In genomic region chr4:110675406-110675805, GRCh38 we compare ENCODE assay signal across 25 cellular contexts. TPM values are rescaled to one million over a fixed set of nuclear protein-coding genes. Genes with fewer than 3 reads are reported as not detected.
"Had no signal": no experiment of that assay in that cellular context is flagged by ENCODE, and none has a peak within 500 bp of the region (broad histone marks: within the 10 kb centered on the region; RNA-seq: fewer than 3 reads in every experiment).

No MANE protein-coding gene starts in this region.

- H3K27me3 ChIP-seq: colonic mucosa, gastrocnemius medialis, left lung had no signal

- H3K27ac Mint-ChIP-seq: dendritic cell treated with granulocyte-macrophage colony-stimulating factor and Interleukin-4, amounts not matched to agents 40 ng/mL and 50 ng/mL, for 4 days had no signal

- H3K9me3 Mint-ChIP-seq: dendritic cell treated with granulocyte-macrophage colony-stimulating factor and Interleukin-4, amounts not matched to agents 40 ng/mL and 50 ng/mL, for 4 days had no signal

- H3K9me3 ChIP-seq: colonic mucosa, esophagus squamous epithelium, gastrocnemius medialis, heart right ventricle, left lung, lower lobe of right lung had no signal

- H3K4me1 ChIP-seq: colonic mucosa, esophagus squamous epithelium, gastrocnemius medialis, heart right ventricle, left lung, lower lobe of right lung had no signal

- H3K4me3 ChIP-seq: colonic mucosa, esophagus squamous epithelium, gastrocnemius medialis, heart right ventricle, left lung, lower lobe of right lung had no signal

- H3K27ac ChIP-seq: colonic mucosa, esophagus squamous epithelium, gastrocnemius medialis, heart right ventricle, left lung, lower lobe of right lung had no signal

- DNase-seq: cerebellar nuclear complex; colonic mucosa; cortex of kidney; effector CD4-positive, alpha-beta T cell; effector memory CD4-positive, alpha-beta T cell; esophagus squamous epithelium; foreskin fibroblast; foreskin melanocyte; gastrocnemius medialis; glutamatergic neuron; head of caudate nucleus; heart right ventricle; hippocampal formation; left cardiac atrium; left lung; left ventricle myocardium superior; lower lobe of right lung; mesendoderm; midbrain had no signal

- H3K36me3 ChIP-seq: colonic mucosa, esophagus squamous epithelium, gastrocnemius medialis, heart right ventricle, left lung, lower lobe of right lung had no signal

- H3K4me3 Mint-ChIP-seq: dendritic cell treated with granulocyte-macrophage colony-stimulating factor and Interleukin-4, amounts not matched to agents 40 ng/mL and 50 ng/mL, for 4 days had no signal

RNA-seq across cellular contexts. Expression of gene PITX2, which starts 52.5 kb away (rescaled TPM):
- total RNA-seq: dermis microvascular lymphatic vessel endothelial cell, glomerular endothelial cell, left lung, lower lobe of right lung, lung microvascular endothelial cell, mononuclear cell had no signal
- polyA plus RNA-seq: keratinocyte had no signal
